Comparison of ENCODE assay signal across 8 cellular contexts in genomic region chr14:74401504-74402241, GRCh38. TPM values are rescaled to one million over a fixed set of nuclear protein-coding genes. Genes with fewer than 3 reads are reported as not detected.
A peak's percentile ranks its signal among the peaks of the same experiment; 100 is the strongest.
DNase-seq lines count a peak whose midpoint lies in the region; ATAC-seq and TF ChIP-seq lines count a peak whose summit lies in the region.

No MANE protein-coding gene starts in this region.

- peak; percentile 68 for ATAC-seq in HG03045 (IDR thresholded peaks at IDR 0.05; ENCODE audit: unreplicated experiment)
- peak; percentile 60 for ATAC-seq in lung (ENCODE audit: insufficient read depth, low FRiP score)

- WGBS in lung, 2 donors, result 5 to 6% methylated on average over 12 of the region's 12 CpGs

- H3K9ac ChIP-seq in adipocyte (ENCODE audit: low read length), result no peak overlapping the region

- H3K27me3 ChIP-seq in adipocyte (replicated peaks; ENCODE audit: control insufficient read depth, insufficient read depth, low read length), result peaks cover 84% of the 10 kb centered on the region
- H3K27me3 ChIP-seq in lung (ENCODE audit: control insufficient read depth, insufficient read depth), result no peaks in the 10 kb centered on the region

- DNase-seq in NCI-H2107 treated with DMSO at 0.1 percent for 48 hours (lab: John Stamatoyannopoulos, UW; ENCODE audit: unreplicated experiment) (peak; percentile 65), NCI-H2107 (lab: John Stamatoyannopoulos, UW) (no peak), SW480 (ENCODE audit: low spot score) (peak; percentile 44), adipocyte (ENCODE audit: low read depth) (peak; percentile 15), lung (ENCODE audit: low spot score) (no peak), cerebellar nuclear complex (lab: John Stamatoyannopoulos, UW) (no peak)
- peak; percentile 20 to 33 for DNase-seq in stimulated activated CD8-positive, alpha-beta memory T cell treated with anti-CD3 and anti-CD28 coated beads, Interleukin-2, amount 100 ng/mL, for 1 hour (ENCODE audit: low read depth in 2 of 2)

- H3K4me3 ChIP-seq in adipocyte (ENCODE audit: low read length) (no peak overlapping the region), lung (no peak overlapping the region)

- H3K36me3 ChIP-seq in adipocyte (ENCODE audit: control insufficient read depth, insufficient read depth, low read length, severe bottlenecking) (no peaks in the 10 kb centered on the region), lung (ENCODE audit: control insufficient read depth in 2 of 2, insufficient read depth in 2 of 2, low read length in 2 of 2) (no peaks in the 10 kb centered on the region)

- H3K9me3 ChIP-seq in adipocyte (ENCODE audit: control insufficient read depth, low read length) (no peaks in the 10 kb centered on the region), lung (ENCODE audit: control insufficient read depth in 2 of 2, insufficient read depth in 1 of 2, low read length in 1 of 2) (no peaks in the 10 kb centered on the region)

- H3K4me1 ChIP-seq in adipocyte (ENCODE audit: control insufficient read depth, insufficient read depth, low read length) (peaks cover 16% of the 10 kb centered on the region), lung (ENCODE audit: control insufficient read depth in 2 of 2, insufficient read depth in 2 of 2, low read length in 2 of 2) (peaks cover 0 to 14% of the 10 kb centered on the region in 2 donors)

- TF ChIP-seq CTCF in lung (IDR thresholded peaks at IDR 0.05; ENCODE audit: control extremely low read depth, extremely low read depth), result no peak

- H3K27ac ChIP-seq in lung (ENCODE audit: low read depth in 1 of 2, low read length in 1 of 2), result no peak overlapping the region

RNA-seq across cellular contexts. Expression of gene SYNDIG1L, which starts 24.3 kb away (rescaled TPM):
- total RNA-seq in lung, result 1 to 10 TPM in 1 of 2 donors, under 1 TPM in 1; 0.74 to 1.1 TPM
- 1 to 10 TPM in 1 of 2 donors, under 1 TPM in 1; 0.39 to 1.2 TPM for polyA plus RNA-seq in lung

RNA-seq across cellular contexts. Expression of gene VRTN, which starts 53.4 kb away (rescaled TPM):
- total RNA-seq in lung, result under 1 TPM in 1 of 2 donors, not detected in 1; 0.06 TPM
- polyA plus RNA-seq in lung, result not detected

Comparison
In these comparisons a context has a peak if more than half of its experiments do, and no peak if none do; other contexts are left out.
1. DNase-seq: peak in NCI-H2107 treated with DMSO at 0.1 percent for 48 hours (single experiment), SW480 (single experiment), adipocyte (single experiment) and stimulated activated CD8-positive, alpha-beta memory T cell treated with anti-CD3 and anti-CD28 coated beads, Interleukin-2, amount 100 ng/mL, for 1 hour (2 of 2); none in NCI-H2107 (single experiment), lung (single experiment) and cerebellar nuclear complex (0 of 2).